1 cellular context compared by ENCODE assay signal in the genomic region with DNA sequence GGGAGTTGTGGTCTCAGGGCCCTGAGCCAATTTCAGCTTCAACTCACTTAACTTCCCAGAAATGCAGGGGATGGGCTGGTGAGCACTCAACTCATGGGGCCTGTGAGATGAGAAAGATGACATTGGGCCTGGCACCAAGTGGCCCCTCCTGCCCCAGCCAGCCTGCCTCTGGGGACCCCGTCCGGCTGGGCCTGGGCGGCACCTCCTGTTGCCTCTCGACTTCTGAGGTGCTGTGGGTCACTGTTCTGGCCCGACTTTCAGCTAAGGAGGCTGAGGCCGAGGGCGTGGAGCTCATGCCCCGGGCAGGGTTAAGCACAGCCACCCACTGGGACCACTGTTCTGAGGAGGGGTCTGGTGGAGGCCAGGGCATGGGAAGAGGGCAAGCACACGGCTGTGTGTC.
TF ChIP-seq lines count a peak whose summit lies in the region.

No MANE protein-coding gene starts in this region.

TF ChIP-seq in HepG2, 621 proteins besides CTCF, POLR2A, EP300 and RAD21:
- TF ChIP-seq AGO2 (optimal IDR thresholded peaks at IDR 0.05; ENCODE audit: low read depth, low read length): peak; percentile 11
- TF ChIP-seq, protein P1, sequence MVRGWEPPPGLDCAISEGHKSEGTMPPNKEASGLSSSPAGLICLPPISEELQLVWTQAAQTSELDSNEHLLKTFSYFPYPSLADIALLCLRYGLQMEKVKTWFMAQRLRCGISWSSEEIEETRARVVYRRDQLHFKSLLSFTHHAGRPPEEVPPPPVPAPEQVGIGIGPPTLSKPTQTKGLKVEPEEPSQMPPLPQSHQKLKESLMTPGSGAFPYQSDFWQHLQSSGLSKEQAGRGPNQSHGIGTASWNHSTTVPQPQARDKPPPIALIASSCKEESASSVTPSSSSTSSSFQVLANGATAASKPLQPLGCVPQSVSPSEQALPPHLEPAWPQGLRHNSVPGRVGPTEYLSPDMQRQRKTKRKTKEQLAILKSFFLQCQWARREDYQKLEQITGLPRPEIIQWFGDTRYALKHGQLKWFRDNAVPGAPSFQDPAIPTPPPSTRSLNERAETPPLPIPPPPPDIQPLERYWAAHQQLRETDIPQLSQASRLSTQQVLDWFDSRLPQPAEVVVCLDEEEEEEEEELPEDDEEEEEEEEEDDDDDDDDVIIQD (CRISPR knock-in tag; IDR thresholded peaks at IDR 0.05; ENCODE audit: low read depth): no peak
